ENCODE assay signal across 8 cellular contexts in genomic region chrX:52995974-52996304, GRCh38. TPM values are rescaled to one million over a fixed set of nuclear protein-coding genes. Genes with fewer than 3 reads are reported as not detected.
A peak's percentile ranks its signal among the peaks of the same experiment; 100 is the strongest.
DNase-seq lines count a peak whose midpoint lies in the region; ATAC-seq and TF ChIP-seq lines count a peak whose summit lies in the region.

No MANE protein-coding gene starts in this region.

- TF ChIP-seq POLR2A in Raji (IDR thresholded peaks at IDR 0.05; ENCODE audit: insufficient read depth, low read depth, low read length): peak; percentile 62

- DNase-seq in fibroblast of mammary gland (ENCODE audit: low read depth) (no peak), epidermal melanocyte (ENCODE audit: insufficient read length, low spot score) (no peak), mucosa of gallbladder (ENCODE audit: low spot score) (no peak)

- no peaks in the 10 kb centered on the region for H3K9me3 ChIP-seq in skeletal muscle tissue (ENCODE audit: control insufficient read depth in 3 of 3, low read length in 3 of 3)

- H3K27me3 ChIP-seq in skeletal muscle tissue (ENCODE audit: control insufficient read depth in 3 of 3, insufficient read depth in 3 of 3, low read length in 3 of 3): peaks cover 0 to 13% (median 0%) of the 10 kb centered on the region in 3 donors

- H3K4me1 ChIP-seq in skeletal muscle tissue (ENCODE audit: control insufficient read depth in 3 of 3, insufficient read depth in 3 of 3, low read length in 3 of 3): peaks cover 8 to 14% (median 12%) of the 10 kb centered on the region in 3 donors

- no peaks in the 10 kb centered on the region for H3K36me3 ChIP-seq in skeletal muscle tissue (ENCODE audit: control insufficient read depth in 3 of 3, insufficient read depth in 3 of 3, low read length in 3 of 3)

- peak overlapping the region; percentile 75 to 95 (median 93) for H3K9ac ChIP-seq in skeletal muscle tissue (ENCODE audit: low read depth in 1 of 3, low read length in 3 of 3)

- H3K4me3 ChIP-seq in fibroblast of mammary gland (ENCODE audit: control insufficient read depth, low read depth, low read length) (peak overlapping the region; percentile 69), skeletal muscle tissue (ENCODE audit: low read length in 3 of 3) (peak overlapping the region; percentile 87 to 95 (median 92))

- TF ChIP-seq CTCF in fibroblast of mammary gland (conservative IDR thresholded peaks at IDR 0.05; ENCODE audit: control insufficient read depth, insufficient read depth, low read depth, low read length): no peak

- ATAC-seq in GM19438 (IDR thresholded peaks at IDR 0.05; ENCODE audit: low read depth, unreplicated experiment): peak; percentile 4
- ATAC-seq in GM18909 (IDR thresholded peaks at IDR 0.05; ENCODE audit: poor library complexity, unreplicated experiment): no peak
- no peak for ATAC-seq in HG03469 (IDR thresholded peaks at IDR 0.05; ENCODE audit: unreplicated experiment)

- peak overlapping the region; percentile 92 for H3K27ac ChIP-seq in skeletal muscle tissue (ENCODE audit: low read depth, low read length)

RNA-seq across cellular contexts. Expression of gene FAM156A, which starts 37.6 kb away (rescaled TPM):
- total RNA-seq in skeletal muscle tissue (3.7 TPM), mucosa of gallbladder (22.4 TPM)

RNA-seq across cellular contexts. Expression of gene GPR173, which starts 52.6 kb away (rescaled TPM):
- total RNA-seq in skeletal muscle tissue (2.1 TPM), mucosa of gallbladder (1.4 TPM)
